Comparison of ENCODE assay signal across 17 cellular contexts in the genomic region with DNA sequence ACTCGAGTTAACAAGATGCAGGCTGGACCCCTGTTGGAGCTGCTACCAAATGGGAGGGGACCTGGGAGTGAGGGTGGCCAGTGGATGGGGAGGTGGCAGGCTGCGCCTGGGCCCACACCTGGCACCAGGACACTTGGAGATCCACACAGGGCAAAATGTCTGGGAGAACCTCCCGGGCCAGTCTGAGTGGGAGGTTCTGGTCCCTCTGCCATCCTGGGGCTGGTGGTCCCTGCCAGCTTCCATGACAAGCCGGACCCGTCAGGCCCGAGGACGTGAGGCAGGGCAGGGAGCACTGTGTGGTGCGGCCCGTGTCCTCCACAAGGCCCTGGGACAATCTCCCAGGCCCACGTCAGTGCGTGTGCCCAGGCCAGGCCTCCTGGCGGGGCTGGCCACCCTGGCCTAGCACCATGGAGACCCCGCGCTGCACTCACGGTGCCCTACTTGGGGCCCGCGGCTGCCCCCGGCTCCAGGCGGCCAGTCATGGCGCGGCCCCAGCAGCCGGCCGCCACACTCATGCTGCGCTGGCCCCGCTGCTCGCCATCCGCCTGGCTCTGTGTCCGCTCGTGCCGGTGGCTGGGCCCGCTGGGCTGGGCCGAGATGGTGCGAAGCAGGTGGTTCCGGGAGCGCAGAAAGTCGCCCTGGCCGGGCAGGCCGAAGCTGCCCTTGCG. TPM values are rescaled to one million over a fixed set of nuclear protein-coding genes. Genes with fewer than 3 reads are reported as not detected.
DNase-seq lines count a peak whose midpoint lies in the region; ATAC-seq and TF ChIP-seq lines count a peak whose summit lies in the region.
"Had no signal": no experiment of that assay in that cellular context is flagged by ENCODE, and none has a peak within 500 bp of the region (broad histone marks: within the 10 kb centered on the region; RNA-seq: fewer than 3 reads in every experiment).

No MANE protein-coding gene starts in this region.

- peak overlapping the region; percentile 74 for H3K27ac ChIP-seq in angular gyrus (ENCODE audit: low read depth, low read length)
- H3K27ac ChIP-seq in right lobe of liver = peak overlapping the region in 2 of 3 donors; percentile 21 to 58
- H3K27ac ChIP-seq in substantia nigra (ENCODE audit: low read depth, low read length, poor library complexity, severe bottlenecking) = peak overlapping the region; percentile 64

- TF ChIP-seq CTCF in GM20000 (IDR thresholded peaks at IDR 0.05; ENCODE audit: extremely low read depth, missing control alignments) (no peak), right lobe of liver (IDR thresholded peaks at IDR 0.05) (no peak)

- WGBS in right lobe of liver (ENCODE audit: insufficient coverage, low coverage, low lambda C conversion rate, missing lambda C conversion rate) = 14% methylated on average over 1 of the region's 39 CpGs

- no peak for TF ChIP-seq POLR2A in right lobe of liver (IDR thresholded peaks at IDR 0.05)

- intact Hi-C loops in right lobe of liver (cut with DNase I) = loop anchor here in 1 of 2 donors (10.0 kb wide), 1 partner anchor 249 kb away; the partner anchor contains the start of genes MPHOSPH9 and MTRFR

- no peak overlapping the region for H3K4me3 ChIP-seq in right lobe of liver
- H3K4me3 ChIP-seq: psoas muscle had no signal

- DNase-seq in GM20000 (ENCODE audit: low spot score) = peak; percentile 32
- DNase-seq in right lobe of liver = no peak
- no peak for DNase-seq in substantia nigra (lab: John Stamatoyannopoulos, UW)
- DNase-seq in left lobe of liver (ENCODE audit: low spot score) = no peak
- DNase-seq: activated CD4-positive, alpha-beta T cell treated with anti-CD3 and anti-CD28 coated beads for 36 hours; activated effector memory CD4-positive, alpha-beta T cell treated with Interleukin-2 at 50 U/mL for 16 hours; cerebellar nuclear complex; endodermal cell; NCI-H1436 treated with DMSO at 0.1 percent for 48 hours; NCI-H2171 treated with DMSO at 0.1 percent for 48 hours; NCI-H526 treated with DMSO at 0.1 percent for 48 hours; stimulated activated CD4-positive, alpha-beta T cell treated with anti-CD3 and anti-CD28 coated beads, Interleukin-4, amount 100 ng/mL, for 4 hours had no signal

- peaks cover 0 to 40% (median 21%) of the 10 kb centered on the region in 4 donors for H3K4me1 ChIP-seq in right lobe of liver

- H3K9me3 ChIP-seq in right lobe of liver = no peaks in the 10 kb centered on the region
- H3K9me3 ChIP-seq: psoas muscle had no signal

- peaks cover 0 to 31% (median 8%) of the 10 kb centered on the region in 4 donors for H3K36me3 ChIP-seq in right lobe of liver

- H3K27me3 ChIP-seq in right lobe of liver = no peaks in the 10 kb centered on the region

- ATAC-seq in right lobe of liver (no peak), GM19324 (IDR thresholded peaks at IDR 0.05; ENCODE audit: low FRiP score, unreplicated experiment) (no peak), HG03571 (IDR thresholded peaks at IDR 0.05; ENCODE audit: unreplicated experiment) (no peak), left lobe of liver (no peak)
- ATAC-seq: activated CD4-positive, alpha-beta T cell treated with anti-CD3 and anti-CD28 coated beads for 36 hours; natural killer cell treated with Interleukin-12 subunit alpha and Interleukin-12 subunit beta and Interleukin-15 and Interleukin-18, amount 100 ng/mL, for 72 hours; psoas muscle had no signal

RNA-seq across cellular contexts. Expression of gene ARL6IP4, which starts 5.2 kb away (rescaled TPM):
- 100 to 1,000 TPM in 5 of 6 experiments, 10 to 100 TPM in 1; 84.7 to 146 (median 110) TPM for total RNA-seq in right lobe of liver
- 122 TPM for total RNA-seq in left lobe of liver

RNA-seq across cellular contexts. Expression of gene OGFOD2, which starts 10.7 kb away (rescaled TPM):
- 10 to 100 TPM in 5 of 6 experiments, 1 to 10 TPM in 1; 9.9 to 18.8 (median 14.1) TPM for total RNA-seq in right lobe of liver
- total RNA-seq in left lobe of liver = 26.1 TPM

RNA-seq across cellular contexts. Expression of gene ABCB9, which starts 19.5 kb away (rescaled TPM):
- 1 to 10 TPM in 2 of 6 experiments, under 1 TPM in 4; 0.48 to 1.4 (median 0.94) TPM for total RNA-seq in right lobe of liver
- total RNA-seq in left lobe of liver = 1.2 TPM
